ENCODE assay signal across 8 cellular contexts in the genomic region with DNA sequence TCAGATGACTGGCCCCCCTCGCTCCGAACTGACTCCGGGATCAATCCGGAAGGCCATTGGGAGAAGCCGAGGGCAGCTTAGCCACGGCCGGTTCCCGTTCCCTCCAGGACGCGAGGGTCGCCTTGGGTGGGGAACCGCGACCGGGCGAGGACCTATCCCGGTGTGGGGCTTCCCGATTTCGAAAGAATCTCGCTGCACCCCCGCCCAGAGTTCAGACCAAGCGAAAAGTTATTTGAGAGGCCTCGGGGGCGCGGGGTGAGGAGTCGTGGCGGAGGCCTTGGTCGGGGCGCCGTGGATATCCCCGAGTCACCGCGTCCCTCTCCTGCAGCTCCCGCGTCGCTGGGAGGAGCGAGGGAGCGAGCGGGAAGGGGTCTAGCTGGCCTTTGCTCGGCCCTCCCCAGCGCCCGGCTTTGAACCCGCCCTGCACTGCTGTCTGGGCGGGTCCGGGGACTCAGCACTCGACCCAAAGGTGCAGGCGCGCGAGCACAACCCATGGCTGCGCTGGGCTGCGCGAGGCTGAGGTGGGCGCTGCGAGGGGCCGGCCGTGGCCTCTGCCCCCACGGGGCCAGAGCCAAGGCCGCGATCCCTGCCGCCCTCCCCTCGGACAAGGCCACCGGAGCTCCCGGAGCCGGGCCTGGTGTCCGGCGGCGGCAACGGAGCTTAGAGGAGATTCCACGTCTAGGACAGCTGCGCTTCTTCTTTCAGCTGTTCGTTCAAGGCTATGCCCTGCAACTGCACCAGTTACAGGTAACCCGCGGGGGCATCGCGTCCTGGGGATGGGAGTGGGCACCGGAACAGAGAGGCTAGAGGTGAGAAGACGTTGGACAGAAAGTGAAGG. TPM values are rescaled to one million over a fixed set of nuclear protein-coding genes. Genes with fewer than 3 reads are reported as not detected.
DNase-seq lines count a peak whose midpoint lies in the region; ATAC-seq and TF ChIP-seq lines count a peak whose summit lies in the region.

A gene (plus strand): TSS at position 457 of the 838 bp plus-strand sequence. CDS start 36 bp downstream, at position 493.

- no peak for ATAC-seq in HG03342 (IDR thresholded peaks at IDR 0.05; ENCODE audit: unreplicated experiment)

- H3K4me3 Mint-ChIP-seq in endothelial cell (ENCODE audit: unreplicated experiment) = peak within 1 kb of the TSS; percentile 89

- H3K4me1 Mint-ChIP-seq in endothelial cell (ENCODE audit: unreplicated experiment) = peaks cover 32% of the 10 kb centered on the region

- TF ChIP-seq POLR2A in suprapubic skin (IDR thresholded peaks at IDR 0.05) = peak in 1 of 2 donors; percentile 23

- H3K27ac Mint-ChIP-seq in endothelial cell (ENCODE audit: unreplicated experiment) = peak within 1 kb of the TSS; percentile 72

- H3K36me3 ChIP-seq in suprapubic skin = no peaks in the 10 kb centered on the region

- peaks cover 31% of the 10 kb centered on the region for H3K4me1 ChIP-seq in suprapubic skin

- H3K27ac ChIP-seq in suprapubic skin = peak within 1 kb of the TSS; percentile 88

- peak within 1 kb of the TSS; percentile 64 for H3K4me3 ChIP-seq in suprapubic skin

- TF ChIP-seq EP300 in suprapubic skin (IDR thresholded peaks at IDR 0.05) = no peak

- DNase-seq in C1 segment of cervical spinal cord (lab: John Stamatoyannopoulos, UW) (peak in 11 of 14 donors; percentile 43 to 84 (median 61)), NCI-H1105 treated with DMSO at 0.1 percent for 48 hours (lab: John Stamatoyannopoulos, UW) (peak; percentile 40), endothelial cell (ENCODE audit: low spot score) (peak; percentile 38), medulla oblongata (ENCODE audit: extremely low spot score) (peak; percentile 80), suprapubic skin (ENCODE audit: low spot score in 2 of 2) (peak; percentile 79 to 87), dedifferentiated amniotic fluid mesenchymal stem cell (ENCODE audit: extremely low spot score) (no peak), AML-193 (lab: John Stamatoyannopoulos, UW) (no peak)

- H3K36me3 Mint-ChIP-seq in endothelial cell (ENCODE audit: low read depth, unreplicated experiment) = peaks cover 6% of the 10 kb centered on the region

- WGBS in suprapubic skin = 21% methylated on average over 55 of the region's 76 CpGs

- no peak for TF ChIP-seq CTCF in endothelial cell (IDR thresholded peaks at IDR 0.05; ENCODE audit: unreplicated experiment)
- no peak for TF ChIP-seq CTCF in suprapubic skin (IDR thresholded peaks at IDR 0.05)

- no peaks in the 10 kb centered on the region for H3K9me3 ChIP-seq in suprapubic skin

- H3K27me3 Mint-ChIP-seq in endothelial cell (ENCODE audit: unreplicated experiment) = peaks cover 11% of the 10 kb centered on the region

- H3K27me3 ChIP-seq in suprapubic skin = no peaks in the 10 kb centered on the region

- H3K9me3 Mint-ChIP-seq in endothelial cell (ENCODE audit: unreplicated experiment) = peaks cover 5% of the 10 kb centered on the region

RNA-seq across cellular contexts. Expression of the gene that starts here (rescaled TPM):
- 9.0 TPM for total RNA-seq in endothelial cell (ENCODE audit: unreplicated experiment)
- total RNA-seq in suprapubic skin = 10 to 100 TPM; 17.4 to 30.7 (median 21.8) TPM

Comparison
In these comparisons a context has a peak if more than half of its experiments do, and no peak if none do; other contexts are left out.
1. DNase-seq: peak in C1 segment of cervical spinal cord (11 of 14), NCI-H1105 treated with DMSO at 0.1 percent for 48 hours (single experiment), endothelial cell (single experiment), medulla oblongata (single experiment) and suprapubic skin (2 of 2); none in dedifferentiated amniotic fluid mesenchymal stem cell (single experiment) and AML-193 (0 of 2).